In the genomic region with DNA sequence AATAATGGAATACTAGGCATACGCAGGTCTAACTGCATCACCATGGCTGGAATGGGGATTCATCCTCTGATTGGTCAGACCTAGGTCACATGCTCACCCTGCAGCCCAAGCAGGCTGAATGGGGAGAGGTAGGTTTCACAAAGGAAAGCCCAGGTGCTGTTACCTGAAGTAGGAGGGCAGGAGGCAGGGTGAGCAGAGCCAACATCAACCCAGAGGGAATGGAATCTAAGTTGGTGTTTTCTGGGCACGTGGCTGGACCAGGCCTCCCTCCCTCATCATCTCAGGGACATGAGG, we compare ENCODE assay signal across 2 cellular contexts.
TF ChIP-seq lines count a peak whose summit lies in the region.

No MANE protein-coding gene starts in this region.

TF ChIP-seq in GM23338, 12 proteins besides CTCF, POLR2A, EP300 and RAD21:
- no peak for TF ChIP-seq JUNB (IDR thresholded peaks at IDR 0.05; ENCODE audit: unreplicated experiment)
- TF ChIP-seq, protein P1, sequence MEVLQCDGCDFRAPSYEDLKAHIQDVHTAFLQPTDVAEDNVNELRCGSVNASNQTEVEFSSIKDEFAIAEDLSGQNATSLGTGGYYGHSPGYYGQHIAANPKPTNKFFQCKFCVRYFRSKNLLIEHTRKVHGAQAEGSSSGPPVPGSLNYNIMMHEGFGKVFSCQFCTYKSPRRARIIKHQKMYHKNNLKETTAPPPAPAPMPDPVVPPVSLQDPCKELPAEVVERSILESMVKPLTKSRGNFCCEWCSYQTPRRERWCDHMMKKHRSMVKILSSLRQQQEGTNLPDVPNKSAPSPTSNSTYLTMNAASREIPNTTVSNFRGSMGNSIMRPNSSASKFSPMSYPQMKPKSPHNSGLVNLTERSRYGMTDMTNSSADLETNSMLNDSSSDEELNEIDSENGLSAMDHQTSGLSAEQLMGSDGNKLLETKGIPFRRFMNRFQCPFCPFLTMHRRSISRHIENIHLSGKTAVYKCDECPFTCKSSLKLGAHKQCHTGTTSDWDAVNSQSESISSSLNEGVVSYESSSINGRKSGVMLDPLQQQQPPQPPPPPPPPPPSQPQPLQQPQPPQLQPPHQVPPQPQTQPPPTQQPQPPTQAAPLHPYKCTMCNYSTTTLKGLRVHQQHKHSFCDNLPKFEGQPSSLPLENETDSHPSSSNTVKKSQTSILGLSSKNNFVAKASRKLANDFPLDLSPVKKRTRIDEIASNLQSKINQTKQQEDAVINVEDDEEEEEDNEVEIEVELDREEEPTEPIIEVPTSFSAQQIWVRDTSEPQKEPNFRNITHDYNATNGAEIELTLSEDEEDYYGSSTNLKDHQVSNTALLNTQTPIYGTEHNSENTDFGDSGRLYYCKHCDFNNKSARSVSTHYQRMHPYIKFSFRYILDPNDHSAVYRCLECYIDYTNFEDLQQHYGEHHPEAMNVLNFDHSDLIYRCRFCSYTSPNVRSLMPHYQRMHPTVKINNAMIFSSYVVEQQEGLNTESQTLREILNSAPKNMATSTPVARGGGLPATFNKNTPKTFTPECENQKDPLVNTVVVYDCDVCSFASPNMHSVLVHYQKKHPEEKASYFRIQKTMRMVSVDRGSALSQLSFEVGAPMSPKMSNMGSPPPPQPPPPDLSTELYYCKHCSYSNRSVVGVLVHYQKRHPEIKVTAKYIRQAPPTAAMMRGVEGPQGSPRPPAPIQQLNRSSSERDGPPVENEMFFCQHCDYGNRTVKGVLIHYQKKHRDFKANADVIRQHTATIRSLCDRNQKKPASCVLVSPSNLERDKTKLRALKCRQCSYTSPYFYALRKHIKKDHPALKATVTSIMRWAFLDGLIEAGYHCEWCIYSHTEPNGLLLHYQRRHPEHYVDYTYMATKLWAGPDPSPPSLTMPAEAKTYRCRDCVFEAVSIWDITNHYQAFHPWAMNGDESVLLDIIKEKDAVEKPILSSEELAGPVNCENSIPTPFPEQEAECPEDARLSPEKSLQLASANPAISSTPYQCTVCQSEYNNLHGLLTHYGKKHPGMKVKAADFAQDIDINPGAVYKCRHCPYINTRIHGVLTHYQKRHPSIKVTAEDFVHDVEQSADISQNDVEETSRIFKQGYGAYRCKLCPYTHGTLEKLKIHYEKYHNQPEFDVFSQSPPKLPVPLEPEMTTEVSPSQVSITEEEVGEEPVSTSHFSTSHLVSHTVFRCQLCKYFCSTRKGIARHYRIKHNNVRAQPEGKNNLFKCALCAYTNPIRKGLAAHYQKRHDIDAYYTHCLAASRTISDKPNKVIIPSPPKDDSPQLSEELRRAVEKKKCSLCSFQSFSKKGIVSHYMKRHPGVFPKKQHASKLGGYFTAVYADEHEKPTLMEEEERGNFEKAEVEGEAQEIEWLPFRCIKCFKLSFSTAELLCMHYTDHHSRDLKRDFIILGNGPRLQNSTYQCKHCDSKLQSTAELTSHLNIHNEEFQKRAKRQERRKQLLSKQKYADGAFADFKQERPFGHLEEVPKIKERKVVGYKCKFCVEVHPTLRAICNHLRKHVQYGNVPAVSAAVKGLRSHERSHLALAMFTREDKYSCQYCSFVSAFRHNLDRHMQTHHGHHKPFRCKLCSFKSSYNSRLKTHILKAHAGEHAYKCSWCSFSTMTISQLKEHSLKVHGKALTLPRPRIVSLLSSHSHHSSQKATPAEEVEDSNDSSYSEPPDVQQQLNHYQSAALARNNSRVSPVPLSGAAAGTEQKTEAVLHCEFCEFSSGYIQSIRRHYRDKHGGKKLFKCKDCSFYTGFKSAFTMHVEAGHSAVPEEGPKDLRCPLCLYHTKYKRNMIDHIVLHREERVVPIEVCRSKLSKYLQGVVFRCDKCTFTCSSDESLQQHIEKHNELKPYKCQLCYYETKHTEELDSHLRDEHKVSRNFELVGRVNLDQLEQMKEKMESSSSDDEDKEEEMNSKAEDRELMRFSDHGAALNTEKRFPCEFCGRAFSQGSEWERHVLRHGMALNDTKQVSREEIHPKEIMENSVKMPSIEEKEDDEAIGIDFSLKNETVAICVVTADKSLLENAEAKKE (CRISPR knock-in tag; IDR thresholded peaks at IDR 0.05) = no peak
- TF ChIP-seq EZH2 (IDR thresholded peaks at IDR 0.05; ENCODE audit: low read depth, unreplicated experiment) = no peak
- TF ChIP-seq CREB1 (CRISPR knock-in tag; IDR thresholded peaks at IDR 0.05; ENCODE audit: low read depth) = no peak
- TF ChIP-seq STAT1 (IDR thresholded peaks at IDR 0.05; ENCODE audit: unreplicated experiment) = no peak
- no peak for TF ChIP-seq NANOG (IDR thresholded peaks at IDR 0.05; ENCODE audit: borderline replicate concordance)
- TF ChIP-seq, protein P2, sequence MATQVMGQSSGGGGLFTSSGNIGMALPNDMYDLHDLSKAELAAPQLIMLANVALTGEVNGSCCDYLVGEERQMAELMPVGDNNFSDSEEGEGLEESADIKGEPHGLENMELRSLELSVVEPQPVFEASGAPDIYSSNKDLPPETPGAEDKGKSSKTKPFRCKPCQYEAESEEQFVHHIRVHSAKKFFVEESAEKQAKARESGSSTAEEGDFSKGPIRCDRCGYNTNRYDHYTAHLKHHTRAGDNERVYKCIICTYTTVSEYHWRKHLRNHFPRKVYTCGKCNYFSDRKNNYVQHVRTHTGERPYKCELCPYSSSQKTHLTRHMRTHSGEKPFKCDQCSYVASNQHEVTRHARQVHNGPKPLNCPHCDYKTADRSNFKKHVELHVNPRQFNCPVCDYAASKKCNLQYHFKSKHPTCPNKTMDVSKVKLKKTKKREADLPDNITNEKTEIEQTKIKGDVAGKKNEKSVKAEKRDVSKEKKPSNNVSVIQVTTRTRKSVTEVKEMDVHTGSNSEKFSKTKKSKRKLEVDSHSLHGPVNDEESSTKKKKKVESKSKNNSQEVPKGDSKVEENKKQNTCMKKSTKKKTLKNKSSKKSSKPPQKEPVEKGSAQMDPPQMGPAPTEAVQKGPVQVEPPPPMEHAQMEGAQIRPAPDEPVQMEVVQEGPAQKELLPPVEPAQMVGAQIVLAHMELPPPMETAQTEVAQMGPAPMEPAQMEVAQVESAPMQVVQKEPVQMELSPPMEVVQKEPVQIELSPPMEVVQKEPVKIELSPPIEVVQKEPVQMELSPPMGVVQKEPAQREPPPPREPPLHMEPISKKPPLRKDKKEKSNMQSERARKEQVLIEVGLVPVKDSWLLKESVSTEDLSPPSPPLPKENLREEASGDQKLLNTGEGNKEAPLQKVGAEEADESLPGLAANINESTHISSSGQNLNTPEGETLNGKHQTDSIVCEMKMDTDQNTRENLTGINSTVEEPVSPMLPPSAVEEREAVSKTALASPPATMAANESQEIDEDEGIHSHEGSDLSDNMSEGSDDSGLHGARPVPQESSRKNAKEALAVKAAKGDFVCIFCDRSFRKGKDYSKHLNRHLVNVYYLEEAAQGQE (IDR thresholded peaks at IDR 0.05; ENCODE audit: unreplicated experiment) = no peak
- no peak for TF ChIP-seq POLR2AphosphoS5 (IDR thresholded peaks at IDR 0.05; ENCODE audit: low read depth)
- TF ChIP-seq ZNF114 (CRISPR knock-in tag; IDR thresholded peaks at IDR 0.05) = no peak
- TF ChIP-seq, protein P3, sequence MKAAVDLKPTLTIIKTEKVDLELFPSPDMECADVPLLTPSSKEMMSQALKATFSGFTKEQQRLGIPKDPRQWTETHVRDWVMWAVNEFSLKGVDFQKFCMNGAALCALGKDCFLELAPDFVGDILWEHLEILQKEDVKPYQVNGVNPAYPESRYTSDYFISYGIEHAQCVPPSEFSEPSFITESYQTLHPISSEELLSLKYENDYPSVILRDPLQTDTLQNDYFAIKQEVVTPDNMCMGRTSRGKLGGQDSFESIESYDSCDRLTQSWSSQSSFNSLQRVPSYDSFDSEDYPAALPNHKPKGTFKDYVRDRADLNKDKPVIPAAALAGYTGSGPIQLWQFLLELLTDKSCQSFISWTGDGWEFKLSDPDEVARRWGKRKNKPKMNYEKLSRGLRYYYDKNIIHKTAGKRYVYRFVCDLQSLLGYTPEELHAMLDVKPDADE (IDR thresholded peaks at IDR 0.05) = no peak

TF ChIP-seq in H1, 55 proteins besides CTCF, POLR2A, EP300 and RAD21:
- TF ChIP-seq RNF2 (IDR thresholded peaks at IDR 0.05; ENCODE audit: borderline replicate concordance, low read depth, low read length, missing control alignments, poor library complexity, severe bottlenecking) = no peak
- no peak for TF ChIP-seq GTF2F1 (IDR thresholded peaks at IDR 0.05; ENCODE audit: borderline replicate concordance, low read depth, low read length)
- TF ChIP-seq TAF7 (optimal IDR thresholded peaks at IDR 0.05; ENCODE audit: borderline replicate concordance, low read depth, low read length) = no peak
- TF ChIP-seq, protein P4, sequence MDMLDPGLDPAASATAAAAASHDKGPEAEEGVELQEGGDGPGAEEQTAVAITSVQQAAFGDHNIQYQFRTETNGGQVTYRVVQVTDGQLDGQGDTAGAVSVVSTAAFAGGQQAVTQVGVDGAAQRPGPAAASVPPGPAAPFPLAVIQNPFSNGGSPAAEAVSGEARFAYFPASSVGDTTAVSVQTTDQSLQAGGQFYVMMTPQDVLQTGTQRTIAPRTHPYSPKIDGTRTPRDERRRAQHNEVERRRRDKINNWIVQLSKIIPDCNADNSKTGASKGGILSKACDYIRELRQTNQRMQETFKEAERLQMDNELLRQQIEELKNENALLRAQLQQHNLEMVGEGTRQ (IDR thresholded peaks at IDR 0.05; ENCODE audit: low read length) = peak; percentile 58; the same call in 1 of the 2 replicates
- no peak for TF ChIP-seq POU5F1 (IDR thresholded peaks at IDR 0.05; ENCODE audit: low read depth, low read length)
